Comparison of ENCODE assay signal across 9 cellular contexts in the genomic region with DNA sequence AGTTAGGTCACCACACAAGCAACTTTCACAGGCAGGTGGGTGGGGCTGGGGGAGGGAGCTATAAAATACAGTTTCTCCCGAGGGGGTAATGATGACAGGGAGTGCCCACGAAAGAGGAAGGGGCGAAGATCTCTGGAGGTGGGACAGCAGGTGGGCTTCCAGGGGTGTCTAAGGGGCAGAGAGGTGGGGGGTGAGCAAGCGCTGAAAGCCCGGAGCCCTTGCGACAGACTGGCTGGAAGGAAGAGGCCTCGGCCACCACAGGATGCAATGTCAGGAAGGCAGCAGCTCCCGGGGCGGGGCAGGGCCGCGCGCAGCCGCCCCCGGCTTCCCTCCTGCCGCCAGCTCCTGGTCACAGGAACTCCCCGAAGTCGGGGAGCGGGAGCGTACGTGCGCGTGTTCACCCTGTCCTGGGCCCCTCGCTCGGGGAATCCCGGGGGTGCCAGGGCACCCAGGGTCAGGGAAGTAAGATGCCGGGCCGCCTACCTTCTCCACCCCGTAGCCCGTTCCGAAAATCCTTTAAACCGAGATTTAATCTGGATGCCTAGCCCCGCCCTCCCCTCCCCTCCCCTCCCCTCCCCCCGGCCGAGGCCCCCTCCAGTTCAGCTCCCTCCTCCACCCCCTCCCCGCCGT.
DNase-seq lines count a peak whose midpoint lies in the region; ATAC-seq lines count a peak whose summit lies in the region.
"Had no signal": no experiment of that assay in that cellular context is flagged by ENCODE, and none has a peak within 500 bp of the region (broad histone marks: within the 10 kb centered on the region; RNA-seq: fewer than 3 reads in every experiment).

No MANE protein-coding gene starts in this region.

- ATAC-seq in GM21576 (IDR thresholded peaks at IDR 0.05; ENCODE audit: unreplicated experiment) = peak; percentile 31
- ATAC-seq in Right ventricle myocardium superior (ENCODE audit: poor library complexity) = peak; percentile 50
- ATAC-seq in GM18520 (IDR thresholded peaks at IDR 0.05; ENCODE audit: unreplicated experiment) = no peak
- ATAC-seq: Panc1 had no signal

- peak; percentile 19 for DNase-seq in COR-L47 (lab: John Stamatoyannopoulos, UW)
- peak; percentile 24 for DNase-seq in NCI-H226
- peak; percentile 53 for DNase-seq in activated gamma-delta T cell (lab: John Stamatoyannopoulos, UW)
- peak; percentile 87 for DNase-seq in Right ventricle myocardium superior
- DNase-seq in posterior vena cava (ENCODE audit: low spot score) = peak; percentile 92
- DNase-seq in occipital lobe (lab: John Stamatoyannopoulos, UW) = no peak

- intact Hi-C loops in Right ventricle myocardium superior (cut with DNase I) = no loop called here
- intact Hi-C loops in posterior vena cava (cut with DNase I) = no loop called here
